In the genomic region with DNA sequence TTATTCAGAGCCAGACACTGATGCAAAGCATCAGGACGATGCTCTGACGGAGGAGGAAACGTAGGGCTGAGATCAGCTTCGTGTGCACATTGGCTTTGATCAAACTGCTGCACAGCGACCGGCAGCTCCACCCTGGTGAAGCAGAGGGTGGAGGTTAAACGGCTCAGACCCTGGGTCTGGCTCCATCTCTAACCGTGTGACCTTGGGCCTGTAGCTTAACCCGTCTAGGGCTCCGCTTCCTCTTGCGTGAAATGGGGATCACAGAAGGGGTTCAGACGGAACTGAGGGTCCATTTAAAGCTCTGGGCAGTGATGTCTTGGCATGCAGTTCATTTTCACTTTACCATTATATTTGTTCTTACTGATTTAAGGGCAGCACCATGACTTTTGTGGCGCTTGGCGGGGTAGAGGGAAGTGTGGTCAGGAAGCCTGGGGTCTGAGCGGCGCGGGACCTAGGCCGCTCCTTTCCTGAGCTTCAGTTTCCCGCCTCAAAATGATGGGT, we compare ENCODE assay signal across 8 cellular contexts. TPM values are rescaled to one million over a fixed set of nuclear protein-coding genes. Genes with fewer than 3 reads are reported as not detected.
DNase-seq lines count a peak whose midpoint lies in the region; ATAC-seq and TF ChIP-seq lines count a peak whose summit lies in the region.

No MANE protein-coding gene starts in this region.

- TF ChIP-seq CTCF in chondrocyte (IDR thresholded peaks at IDR 0.05): no peak
- no peak for TF ChIP-seq CTCF in lower lobe of right lung (IDR thresholded peaks at IDR 0.05)

- H3K4me1 ChIP-seq in lower lobe of right lung: peaks cover 10% of the 10 kb centered on the region

- H3K9me3 Mint-ChIP-seq in chondrocyte (ENCODE audit: low read depth): no peaks in the 10 kb centered on the region
- no peaks in the 10 kb centered on the region for H3K9me3 Mint-ChIP-seq in stimulated activated naive CD8-positive, alpha-beta T cell treated with anti-CD3 and anti-CD28 coated beads, Interleukin-15, amount 100 ng/mL, for 72 hours

- no peaks in the 10 kb centered on the region for H3K36me3 ChIP-seq in lower lobe of right lung

- peak overlapping the region; percentile 100 for H3K4me3 ChIP-seq in lower lobe of right lung

- H3K36me3 Mint-ChIP-seq in chondrocyte (ENCODE audit: low read depth): no peaks in the 10 kb centered on the region

- intact Hi-C loops in lower lobe of right lung (cut with DNase I): no loop called here

- ATAC-seq in GM18868 (IDR thresholded peaks at IDR 0.05; ENCODE audit: unreplicated experiment): peak; percentile 11
- peak; percentile 19 for ATAC-seq in HG03565 (IDR thresholded peaks at IDR 0.05; ENCODE audit: unreplicated experiment)
- ATAC-seq in lower lobe of right lung: peak; percentile 27 to 50
- peak; percentile 52 for ATAC-seq in stimulated activated naive CD8-positive, alpha-beta T cell treated with anti-CD3 and anti-CD28 coated beads, Interleukin-15, amount 100 ng/mL, for 72 hours

- DNase-seq in AG08396 (ENCODE audit: low spot score): peak; percentile 25
- peak; percentile 51 for DNase-seq in T-helper 22 cell (ENCODE audit: low read depth)
- no peak for DNase-seq in chondrocyte (ENCODE audit: low spot score)
- no peak for DNase-seq in lower lobe of right lung
- peak; percentile 39 to 49 for DNase-seq in stimulated activated naive CD8-positive, alpha-beta T cell treated with anti-CD3 and anti-CD28 coated beads, Interleukin-15, amount 100 ng/mL, for 72 hours
- no peak for DNase-seq in NCI-H2196 treated with DMSO at 0.1 percent for 48 hours (lab: John Stamatoyannopoulos, UW; ENCODE audit: unreplicated experiment)

- H3K27ac ChIP-seq in lower lobe of right lung: peak overlapping the region; percentile 82

- H3K27me3 ChIP-seq in lower lobe of right lung (ENCODE audit: low read depth): no peaks in the 10 kb centered on the region

- no peak overlapping the region for H3K27ac Mint-ChIP-seq in chondrocyte (ENCODE audit: unreplicated experiment)
- H3K27ac Mint-ChIP-seq in stimulated activated naive CD8-positive, alpha-beta T cell treated with anti-CD3 and anti-CD28 coated beads, Interleukin-15, amount 100 ng/mL, for 72 hours: peak overlapping the region; percentile 98 to 100

- peaks cover 14% of the 10 kb centered on the region for H3K4me1 Mint-ChIP-seq in chondrocyte (ENCODE audit: low read depth)
- peaks cover 49% of the 10 kb centered on the region for H3K4me1 Mint-ChIP-seq in stimulated activated naive CD8-positive, alpha-beta T cell treated with anti-CD3 and anti-CD28 coated beads, Interleukin-15, amount 100 ng/mL, for 72 hours

- H3K27me3 Mint-ChIP-seq in chondrocyte (ENCODE audit: low read depth): no peaks in the 10 kb centered on the region
- H3K27me3 Mint-ChIP-seq in stimulated activated naive CD8-positive, alpha-beta T cell treated with anti-CD3 and anti-CD28 coated beads, Interleukin-15, amount 100 ng/mL, for 72 hours: no peaks in the 10 kb centered on the region

- H3K4me3 Mint-ChIP-seq in chondrocyte (ENCODE audit: unreplicated experiment): peak overlapping the region; percentile 99
- peak overlapping the region; percentile 98 for H3K4me3 Mint-ChIP-seq in stimulated activated naive CD8-positive, alpha-beta T cell treated with anti-CD3 and anti-CD28 coated beads, Interleukin-15, amount 100 ng/mL, for 72 hours

- no peaks in the 10 kb centered on the region for H3K9me3 ChIP-seq in lower lobe of right lung

RNA-seq across cellular contexts. Expression of gene RBL1, which starts 0.6 kb away (rescaled TPM):
- total RNA-seq in chondrocyte (4.5 to 7.5 TPM (median 5.0 TPM) in 3 replicates), lower lobe of right lung (7.6 TPM)

Comparison
In these comparisons a context has a peak if more than half of its experiments do, and no peak if none do; other contexts are left out.
1. DNase-seq: peak in AG08396 (single experiment), T-helper 22 cell (single experiment) and stimulated activated naive CD8-positive, alpha-beta T cell treated with anti-CD3 and anti-CD28 coated beads, Interleukin-15, amount 100 ng/mL, for 72 hours (2 of 2); none in chondrocyte (single experiment), lower lobe of right lung (single experiment) and NCI-H2196 treated with DMSO at 0.1 percent for 48 hours (single experiment).
2. Peak in every context shown above with its lines, with median percentiles within 50 percentile points of each other: ATAC-seq.